In genomic region chr17:45368661-45369060, GRCh38 we compare ENCODE assay signal across 22 cellular contexts. TPM values are rescaled to one million over a fixed set of nuclear protein-coding genes. Genes with fewer than 3 reads are reported as not detected.
DNase-seq lines count a peak whose midpoint lies in the region; ATAC-seq, FAIRE-seq and TF ChIP-seq lines count a peak whose summit lies in the region.
"Had no signal": no experiment of that assay in that cellular context is flagged by ENCODE, and none has a peak within 500 bp of the region (broad histone marks: within the 10 kb centered on the region; RNA-seq: fewer than 3 reads in every experiment).

No MANE protein-coding gene starts in this region.

- intact Hi-C loops in body of pancreas (cut with DNase I): no loop called here

- H3K27me3 ChIP-seq in WERI-Rb-1 (ENCODE audit: insufficient read depth, low read depth, severe bottlenecking) (no peaks in the 10 kb centered on the region), body of pancreas (no peaks in the 10 kb centered on the region)
- H3K27me3 ChIP-seq: colonic mucosa, gastroesophageal sphincter, Peyer's patch had no signal

- no peak for ATAC-seq in body of pancreas
- ATAC-seq: activated CD4-positive, alpha-beta T cell treated with anti-CD3 and anti-CD28 coated beads for 36 hours; gastroesophageal sphincter; left lobe of liver; stimulated activated memory B cell treated with anti-CD40 and anti-IgM and Interleukin-4, amounts not matched to agents 10 μg/mL and 1 μg/mL and 100 μg/mL, for 72 hours had no signal

- peaks cover 18% of the 10 kb centered on the region for H3K4me1 ChIP-seq in body of pancreas

- peak; percentile 89 for FAIRE-seq in A204.1 (lab: Jason Lieb, UNC)
- FAIRE-seq: H54 had no signal

- H3K4me3 ChIP-seq in astrocyte of the cerebellum (ENCODE audit: low read depth, low read length) (no peak overlapping the region), foreskin fibroblast (ENCODE audit: low read depth in 1 of 2, low read length in 2 of 2) (no peak overlapping the region), WERI-Rb-1 (ENCODE audit: low read depth, low read length) (no peak overlapping the region), body of pancreas (no peak overlapping the region)
- H3K4me3 ChIP-seq: colonic mucosa, gastroesophageal sphincter, neural progenitor cell, Peyer's patch had no signal

- no peaks in the 10 kb centered on the region for H3K36me3 ChIP-seq in WERI-Rb-1
- H3K36me3 ChIP-seq in body of pancreas (replicated peaks in 1 of 2; ENCODE audit: insufficient read depth in 1 of 2, low read depth in 2 of 2): no peaks in the 10 kb centered on the region
- H3K36me3 ChIP-seq: colonic mucosa, gastroesophageal sphincter, neural progenitor cell, Peyer's patch had no signal

- TF ChIP-seq CTCF in astrocyte of the cerebellum (IDR thresholded peaks at IDR 0.05; ENCODE audit: low read depth, low read length, missing control alignments) (no peak), foreskin fibroblast (IDR thresholded peaks at IDR 0.05; ENCODE audit: low read depth, low read length) (no peak), WERI-Rb-1 (IDR thresholded peaks at IDR 0.05; ENCODE audit: low read depth, low read length) (no peak), body of pancreas (IDR thresholded peaks at IDR 0.05) (no peak)

- TF ChIP-seq POLR2A in body of pancreas (IDR thresholded peaks at IDR 0.05): no peak

- in situ Hi-C loops in astrocyte of the cerebellum (cut with HindIII; ENCODE audit: low sequenced_read_pairs): loop anchor here (5.0 kb wide), 2 partner anchors 56 to 121 kb away; no protein-coding TSS in a partner anchor

- H3K9me3 ChIP-seq in WERI-Rb-1 (ENCODE audit: severe bottlenecking): no peaks in the 10 kb centered on the region
- H3K9me3 ChIP-seq in body of pancreas: no peaks in the 10 kb centered on the region
- H3K9me3 ChIP-seq: colonic mucosa, gastroesophageal sphincter, Peyer's patch had no signal

- H3K27ac ChIP-seq in WERI-Rb-1 (no peak overlapping the region), body of pancreas (no peak overlapping the region)
- H3K27ac ChIP-seq: colonic mucosa, gastroesophageal sphincter, KMS-11, neural progenitor cell, Peyer's patch had no signal

- DNase-seq in HS-27A (ENCODE audit: low read depth): peak; percentile 54
- peak; percentile 91 for DNase-seq in astrocyte of the cerebellum (ENCODE audit: low read depth)
- DNase-seq in foreskin fibroblast: peak; percentile 36 to 54
- no peak for DNase-seq in WERI-Rb-1
- DNase-seq in OCI-M1 (lab: John Stamatoyannopoulos, UW): no peak
- DNase-seq in body of pancreas: no peak
- no peak for DNase-seq in NK-92 (lab: John Stamatoyannopoulos, UW; ENCODE audit: unreplicated experiment)
- DNase-seq: 8988T; activated CD4-positive, alpha-beta T cell treated with anti-CD3 and anti-CD28 coated beads for 36 hours; colonic mucosa; NCI-H1092 treated with DMSO at 0.1 percent for 48 hours; NCI-H82; retina; SW 1271 had no signal

RNA-seq across cellular contexts. Expression of gene MAP3K14, which starts 51.8 kb away (rescaled TPM):
- 1 to 10 TPM; 6.5 to 9.9 TPM for total RNA-seq in body of pancreas

Comparison
In these comparisons a context has a peak if more than half of its experiments do, and no peak if none do; other contexts are left out.
1. DNase-seq: peak in HS-27A (single experiment), astrocyte of the cerebellum (single experiment) and foreskin fibroblast (2 of 2); none in WERI-Rb-1 (single experiment), OCI-M1 (single experiment), body of pancreas (0 of 4) and NK-92 (single experiment).